In genomic region chr2:202375611-202376408, GRCh38 we compare ENCODE assay signal across 8 cellular contexts. TPM values are rescaled to one million over a fixed set of nuclear protein-coding genes. Genes with fewer than 3 reads are reported as not detected.
A peak's percentile ranks its signal among the peaks of the same experiment; 100 is the strongest.
DNase-seq lines count a peak whose midpoint lies in the region; ATAC-seq and TF ChIP-seq lines count a peak whose summit lies in the region.

BMPR2 (plus strand) TSS chr2:202376327; CDS start chr2:202377475, 1,148 bp downstream.

- H3K4me1 ChIP-seq in Caco-2: peaks cover 7% of the 10 kb centered on the region; the same call in 1 of the 2 replicates
- peaks cover 9% of the 10 kb centered on the region for H3K4me1 ChIP-seq in HUES6 (ENCODE audit: control insufficient read depth, insufficient read depth, low read length)
- peaks cover 41% of the 10 kb centered on the region for H3K4me1 ChIP-seq in OCI-LY1 (ENCODE audit: insufficient read depth, low read length, severe bottlenecking)
- H3K4me1 ChIP-seq in mononuclear cell (ENCODE audit: insufficient read depth, low read length): peaks cover 22% of the 10 kb centered on the region

- no peaks in the 10 kb centered on the region for H3K79me2 ChIP-seq in OCI-LY1 (ENCODE audit: insufficient read depth, low read length)

- no peaks in the 10 kb centered on the region for H3K9me2 ChIP-seq in OCI-LY1 (ENCODE audit: low read depth, low read length)

- CTCF ChIA-PET in Caco-2 (lab: Charles Lee): no interaction called here

- intact Hi-C loops in Caco-2 (cut with micrococcal nuclease; ENCODE audit: unreplicated experiment): loop anchor here (1.0 to 5.0 kb wide), 5 partner anchors 14 to 116 kb away; partner anchors contain the start of gene NOP58

- H3K9me3 Mint-ChIP-seq in Caco-2 (ENCODE audit: unreplicated experiment): no peaks in the 10 kb centered on the region

- peak within 1 kb of the TSS; percentile 89 for H3K27ac Mint-ChIP-seq in Caco-2 (ENCODE audit: unreplicated experiment)

- peak within 1 kb of the TSS; percentile 78 for H3K4me2 ChIP-seq in OCI-LY1 (ENCODE audit: low read length)

- H3K27me3 ChIP-seq in Caco-2 (replicated peaks; ENCODE audit: control insufficient read depth, insufficient read depth, low read length): no peaks in the 10 kb centered on the region
- H3K27me3 ChIP-seq in HUES6 (ENCODE audit: control insufficient read depth, insufficient read depth, low read length): no peaks in the 10 kb centered on the region
- no peaks in the 10 kb centered on the region; the same call in 1 of the 2 replicates for H3K27me3 ChIP-seq in OCI-LY1 (ENCODE audit: insufficient read depth, low read length)
- peaks cover 4% of the 10 kb centered on the region for H3K27me3 ChIP-seq in mononuclear cell (ENCODE audit: insufficient read depth, low read length)

- peak within 1 kb of the TSS; percentile 97 for H3K27ac ChIP-seq in HUES6 (ENCODE audit: low read depth, low read length)
- H3K27ac ChIP-seq in OCI-LY1 (ENCODE audit: low read depth, low read length, poor library complexity, severe bottlenecking): no peak within 1 kb of the TSS

- no peaks in the 10 kb centered on the region for H4K20me1 ChIP-seq in OCI-LY1 (ENCODE audit: insufficient read depth, low read length)

- H3K27me3 Mint-ChIP-seq in Caco-2 (ENCODE audit: insufficient read depth, unreplicated experiment): no peaks in the 10 kb centered on the region

- H3K4me3 ChIP-seq in Caco-2 (ENCODE audit: low read depth, low read length) (peak within 1 kb of the TSS; percentile 96), HUES6 (ENCODE audit: low read depth, low read length) (peak within 1 kb of the TSS; percentile 92), OCI-LY1 (ENCODE audit: low read depth, low read length, poor library complexity, severe bottlenecking) (peak within 1 kb of the TSS; percentile 74), epithelial cell of esophagus (ENCODE audit: low read length) (peak within 1 kb of the TSS; percentile 95), mononuclear cell (ENCODE audit: low read length) (peak within 1 kb of the TSS; percentile 78)

- H3K36me3 ChIP-seq in Caco-2 (ENCODE audit: control insufficient read depth, insufficient read depth, low read length): no peaks in the 10 kb centered on the region
- no peaks in the 10 kb centered on the region for H3K36me3 ChIP-seq in HUES6 (ENCODE audit: control insufficient read depth, insufficient read depth, low read length)
- H3K36me3 ChIP-seq in OCI-LY1 (ENCODE audit: insufficient read depth, low read length): no peaks in the 10 kb centered on the region

- H3K36me3 Mint-ChIP-seq in Caco-2 (ENCODE audit: insufficient read depth, unreplicated experiment): peaks cover 16% of the 10 kb centered on the region

- no peaks in the 10 kb centered on the region for H3K9me3 ChIP-seq in Caco-2
- no peaks in the 10 kb centered on the region for H3K9me3 ChIP-seq in HUES6 (ENCODE audit: control insufficient read depth, insufficient read depth, low read depth, low read length)
- H3K9me3 ChIP-seq in OCI-LY1 (ENCODE audit: low read length): no peaks in the 10 kb centered on the region
- no peaks in the 10 kb centered on the region for H3K9me3 ChIP-seq in mononuclear cell (ENCODE audit: low read depth, low read length)

- BruUV-seq in Caco-2 (replicated peaks; lab: Mats Ljungman, UMichigan): TSS peak; percentile 89

- peak within 1 kb of the TSS; percentile 84 for H3K4me3 Mint-ChIP-seq in Caco-2 (ENCODE audit: unreplicated experiment)

- H3K4me1 Mint-ChIP-seq in Caco-2 (ENCODE audit: low read depth, unreplicated experiment): peaks cover 11% of the 10 kb centered on the region

- peak; percentile 72 for ATAC-seq in GM21423 (IDR thresholded peaks at IDR 0.05; ENCODE audit: unreplicated experiment)

- H2AFZ ChIP-seq in OCI-LY1 (ENCODE audit: low read length): peak within 1 kb of the TSS; percentile 73

- TF ChIP-seq CTCF in Caco-2 (IDR thresholded peaks at IDR 0.05; ENCODE audit: insufficient read depth in 1 of 2, low read depth in 1 of 2, low read length in 1 of 2, severe bottlenecking in 1 of 2, unreplicated experiment in 1 of 2): no peak
- no peak for TF ChIP-seq CTCF in OCI-LY1 (IDR thresholded peaks at IDR 0.05; ENCODE audit: low read length)
- TF ChIP-seq CTCF in epithelial cell of esophagus (IDR thresholded peaks at IDR 0.05; ENCODE audit: insufficient read depth, low read depth, low read length, missing control alignments): no peak

- H3K9ac ChIP-seq in HUES6 (ENCODE audit: low read length) (peak within 1 kb of the TSS; percentile 96), OCI-LY1 (ENCODE audit: low read length) (peak within 1 kb of the TSS; percentile 64)

- POLR2A ChIA-PET in Caco-2 (lab: Charles Lee): no interaction called here

- H3F3A ChIP-seq in OCI-LY1 (ENCODE audit: insufficient read depth, low read length): no peaks in the 10 kb centered on the region; the same call in 1 of the 2 replicates

- DNase-seq in Caco-2 (peak; percentile 92 to 96), activated T-cell treated with anti-CD3 and anti-CD28 coated beads for 24 hours (ENCODE audit: low read depth) (peak; percentile 79), epithelial cell of esophagus (ENCODE audit: low read depth) (peak; percentile 91)
- peak; percentile 77 to 79 for DNase-seq in stimulated activated CD8-positive, alpha-beta memory T cell treated with anti-CD3 and anti-CD28 coated beads, Interleukin-2, amount 100 ng/mL, for 48 hours (ENCODE audit: low read depth in 2 of 2)

RNA-seq across cellular contexts. Expression of gene BMPR2, which starts in this region (rescaled TPM):
- total RNA-seq in Caco-2 (2022) (27.2 and 28.1 TPM in 2 replicates), mononuclear cell (12.9 TPM)
